Comparison of ENCODE assay signal across 1 cellular context in genomic region chr7:25598765-25599164, GRCh38.
TF ChIP-seq lines count a peak whose summit lies in the region.

No MANE protein-coding gene starts in this region.

TF ChIP-seq in liver, 16 proteins besides CTCF, POLR2A, EP300 and RAD21 (continued from another document):
- TF ChIP-seq REST (IDR thresholded peaks at IDR 0.05) (no peak), RXRA (IDR thresholded peaks at IDR 0.05) (no peak), GABPA (IDR thresholded peaks at IDR 0.05 in 1 of 2, conservative IDR thresholded peaks at IDR 0.05 in 1 of 2) (no peak), YY1 (IDR thresholded peaks at IDR 0.05) (no peak), SP1 (IDR thresholded peaks at IDR 0.05) (no peak), FOXA1 (IDR thresholded peaks at IDR 0.05) (no peak), HNF4G (IDR thresholded peaks at IDR 0.05) (no peak), NR2F2 (IDR thresholded peaks at IDR 0.05) (no peak), ATF3 (IDR thresholded peaks at IDR 0.05) (no peak), MAX (IDR thresholded peaks at IDR 0.05) (no peak), JUND (IDR thresholded peaks at IDR 0.05) (no peak)
